31 cellular contexts compared by ENCODE assay signal in the genomic region with DNA sequence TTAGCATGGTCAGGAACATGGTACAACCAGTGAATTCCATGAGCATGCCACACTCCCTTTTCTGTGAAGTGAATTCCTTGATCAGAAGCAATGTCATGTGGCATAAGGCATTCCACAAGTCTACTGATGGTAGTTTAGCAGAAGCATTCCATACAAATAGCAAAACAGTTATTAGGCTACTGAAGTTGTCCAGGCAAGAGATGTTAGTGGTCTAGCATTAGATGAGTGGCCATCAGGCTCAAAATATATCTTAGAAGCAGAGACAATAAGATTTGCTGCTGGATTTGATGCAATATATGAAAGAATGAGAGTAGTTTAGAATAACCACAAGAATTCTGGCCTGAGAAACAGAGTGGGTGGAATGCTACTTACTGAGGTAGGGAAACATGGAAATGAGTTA.
A peak's percentile ranks its signal among the peaks of the same experiment; 100 is the strongest.
DNase-seq lines count a peak whose midpoint lies in the region; TF ChIP-seq lines count a peak whose summit lies in the region.
"Had no signal": no experiment of that assay in that cellular context is flagged by ENCODE, and none has a peak within 500 bp of the region (broad histone marks: within the 10 kb centered on the region; RNA-seq: fewer than 3 reads in every experiment).

No MANE protein-coding gene starts in this region.

- no peak overlapping the region for H3K27ac ChIP-seq in H9 (ENCODE audit: insufficient read length, low read depth, low read length)
- H3K27ac ChIP-seq: epithelial cell of prostate, RWPE1, suprapubic skin had no signal

- no peak overlapping the region for H2AFZ ChIP-seq in H9 (ENCODE audit: low read length)

- H3K4me1 Mint-ChIP-seq in H9, result no peaks in the 10 kb centered on the region
- H3K4me1 Mint-ChIP-seq: immature natural killer cell; nephron progenitor cell; stimulated activated memory B cell treated with anti-CD40 and anti-IgM and Interleukin-4, amounts not matched to agents 10 μg/mL and 1 μg/mL and 100 μg/mL, for 72 hours had no signal

- H3K14ac ChIP-seq in H9 (ENCODE audit: insufficient read depth, low read length), result no peak overlapping the region

- H3K18ac ChIP-seq in H9 (ENCODE audit: insufficient read length, low read depth, low read length), result no peak overlapping the region

- H3K36me3 Mint-ChIP-seq in H9 (ENCODE audit: insufficient read depth in 1 of 3, low read depth in 3 of 3), result no peaks in the 10 kb centered on the region
- H3K36me3 Mint-ChIP-seq: immature natural killer cell; stimulated activated memory B cell treated with anti-CD40 and anti-IgM and Interleukin-4, amounts not matched to agents 10 μg/mL and 1 μg/mL and 100 μg/mL, for 72 hours had no signal

- TF ChIP-seq CTCF in H9 (conservative IDR thresholded peaks at IDR 0.05) (no peak), fibroblast of pulmonary artery (IDR thresholded peaks at IDR 0.05; ENCODE audit: low read length, missing control alignments) (no peak), retinal pigment epithelial cell (conservative IDR thresholded peaks at IDR 0.05; ENCODE audit: low read depth, low read length) (no peak)

- no peaks in the 10 kb centered on the region for H3K23me2 ChIP-seq in H9 (ENCODE audit: insufficient read length, low read depth, low read length, poor library complexity, severe bottlenecking)

- H3K9me3 Mint-ChIP-seq in H9, result no peaks in the 10 kb centered on the region
- H3K9me3 Mint-ChIP-seq: nephron progenitor cell had no signal

- no peak overlapping the region for H2BK120ac ChIP-seq in H9 (ENCODE audit: low read depth, low read length, poor library complexity, severe bottlenecking)

- H2BK12ac ChIP-seq in H9 (ENCODE audit: insufficient read length, low read depth, low read length), result no peak overlapping the region

- intact Hi-C loops in posterior cingulate gyrus (cut with DNase I), result no loop called here

- H3K79me2 ChIP-seq in H9 (ENCODE audit: insufficient read depth, low read length), result no peaks in the 10 kb centered on the region

- H3K9ac ChIP-seq in H9 (ENCODE audit: extremely low read depth, insufficient read length, low read length), result no peak overlapping the region

- no peak overlapping the region for H4K91ac ChIP-seq in H9 (ENCODE audit: insufficient read length, low read depth, low read length)

- DNase-seq in H9 (no peak), amniotic stem cell (lab: John Stamatoyannopoulos, UW) (peak; percentile 13), fibroblast of pulmonary artery (ENCODE audit: low read depth) (peak; percentile 66), retinal pigment epithelial cell (ENCODE audit: low read depth) (peak; percentile 21), NOMO-1 treated with DMSO at 0.1 percent for 48 hours (lab: John Stamatoyannopoulos, UW; ENCODE audit: unreplicated experiment) (no peak), posterior cingulate gyrus (no peak), medulla oblongata (ENCODE audit: extremely low spot score) (no peak)
- DNase-seq in stimulated activated CD4-positive, alpha-beta T cell treated with anti-CD3 and anti-CD28 coated beads, Interleukin-4, amount 100 ng/mL, for 1 hour, result no peak
- DNase-seq: activated CD8-positive, alpha-beta memory T cell treated with anti-CD3 and anti-CD28 coated beads for 24 hours; activated gamma-delta T cell treated with Interleukin-2 at 50 U/mL for 16 hours; activated T-cell treated with anti-CD3 and anti-CD28 coated beads, Interleukin-2, amount 50 U/mL, for 24 hours; C1 segment of cervical spinal cord; Caco-2; central memory CD4-positive, alpha-beta T cell; DND-41; H7; hippocampal formation; immature natural killer cell; left ventricle myocardium superior; NCI-H1105; NCI-H2029; NCI-H345; NCI-H774; nephron progenitor cell; stimulated activated CD4-positive, alpha-beta T cell treated with anti-CD3 and anti-CD28 coated beads, Interleukin-2, amount 100 ng/mL, for 48 hours had no signal

- H3T11ph ChIP-seq in H9 (ENCODE audit: low read length), result no peak overlapping the region

- H3K4me1 ChIP-seq in H9 (ENCODE audit: insufficient read depth, low read length), result no peaks in the 10 kb centered on the region
- H3K4me1 ChIP-seq: Caco-2, suprapubic skin had no signal

- H3K4me3 ChIP-seq in fibroblast of pulmonary artery (replicated peaks; ENCODE audit: low read depth, low read length), result no peak overlapping the region
- H3K4me3 ChIP-seq in retinal pigment epithelial cell (ENCODE audit: low read length), result no peak overlapping the region
- H3K4me3 ChIP-seq: suprapubic skin had no signal

- no peak overlapping the region for H3K4me3 Mint-ChIP-seq in H9
- H3K4me3 Mint-ChIP-seq: activated T-cell treated with anti-CD3 and anti-CD28 coated beads, Interleukin-2, amount 50 U/mL, for 24 hours; immature natural killer cell; nephron progenitor cell; stimulated activated memory B cell treated with anti-CD40 and anti-IgM and Interleukin-4, amounts not matched to agents 10 μg/mL and 1 μg/mL and 100 μg/mL, for 72 hours; T-helper 1 cell treated with Interleukin-12 subunit alpha and Interleukin-12 subunit beta and Interleukin-4 antibody, amounts not matched to agents 30 μg/mL and 1 μg/mL, for 36 hours had no signal

- peak overlapping the region; percentile 60 for H4K5ac ChIP-seq in H9 (ENCODE audit: insufficient read length, low read depth, low read length)

- no peak overlapping the region for H2BK15ac ChIP-seq in H9 (ENCODE audit: low read depth, low read length)

- H3K23ac ChIP-seq in H9 (ENCODE audit: insufficient read length, low read depth, low read length), result no peak overlapping the region

- no peaks in the 10 kb centered on the region for H3K27me3 Mint-ChIP-seq in H9 (ENCODE audit: low read depth)
- H3K27me3 Mint-ChIP-seq: activated T-cell treated with anti-CD3 and anti-CD28 coated beads, Interleukin-2, amount 50 U/mL, for 24 hours; progenitor cell of endocrine pancreas; stimulated activated memory B cell treated with anti-CD40 and anti-IgM and Interleukin-4, amounts not matched to agents 10 μg/mL and 1 μg/mL and 100 μg/mL, for 72 hours had no signal

- no peak overlapping the region for H3K56ac ChIP-seq in H9 (ENCODE audit: insufficient read length, low read depth, low read length)

- H3K4me2 ChIP-seq in H9 (ENCODE audit: insufficient read depth, insufficient read length, low read length), result no peak overlapping the region

- peak overlapping the region; percentile 64 for H2BK5ac ChIP-seq in H9 (ENCODE audit: insufficient read length, low read length)

- H4K20me1 ChIP-seq in H9 (ENCODE audit: control insufficient read depth, insufficient read depth, insufficient read length), result no peaks in the 10 kb centered on the region

- H3K9me3 ChIP-seq in H9 (ENCODE audit: control insufficient read depth, low read depth, low read length), result no peaks in the 10 kb centered on the region
- H3K9me3 ChIP-seq: Caco-2, suprapubic skin had no signal

- no peak overlapping the region for H2BK20ac ChIP-seq in H9 (ENCODE audit: low read depth, low read length, poor library complexity, severe bottlenecking)

- H3K79me1 ChIP-seq in H9 (ENCODE audit: insufficient read depth, low read depth, low read length, poor library complexity, severe bottlenecking), result no peaks in the 10 kb centered on the region

- no peak overlapping the region for H3K27ac Mint-ChIP-seq in H9
- H3K27ac Mint-ChIP-seq: activated T-cell treated with anti-CD3 and anti-CD28 coated beads, Interleukin-2, amount 50 U/mL, for 24 hours; immature natural killer cell; nephron progenitor cell; progenitor cell of endocrine pancreas; stimulated activated memory B cell treated with anti-CD40 and anti-IgM and Interleukin-4, amounts not matched to agents 10 μg/mL and 1 μg/mL and 100 μg/mL, for 72 hours; T-helper 1 cell treated with Interleukin-12 subunit alpha and Interleukin-12 subunit beta and Interleukin-4 antibody, amounts not matched to agents 30 μg/mL and 1 μg/mL, for 36 hours had no signal

- H3K4ac ChIP-seq in H9 (ENCODE audit: low read depth, low read length), result no peak overlapping the region

- no peaks in the 10 kb centered on the region for H3K27me3 ChIP-seq in H9 (ENCODE audit: insufficient read depth, low read length)
- H3K27me3 ChIP-seq: suprapubic skin had no signal

- no peak overlapping the region for H2AK5ac ChIP-seq in H9 (ENCODE audit: insufficient read length, low read length)

- H4K8ac ChIP-seq in H9 (replicated peaks; ENCODE audit: insufficient read length, low read depth, low read length), result no peak overlapping the region

Comparison
In these comparisons a context has a peak if more than half of its experiments do, and no peak if none do; other contexts are left out.
1. DNase-seq: peak in amniotic stem cell (single experiment), fibroblast of pulmonary artery (single experiment) and retinal pigment epithelial cell (single experiment); none in H9 (single experiment), NOMO-1 treated with DMSO at 0.1 percent for 48 hours (single experiment), posterior cingulate gyrus (0 of 10), medulla oblongata (single experiment) and stimulated activated CD4-positive, alpha-beta T cell treated with anti-CD3 and anti-CD28 coated beads, Interleukin-4, amount 100 ng/mL, for 1 hour (single experiment).